ENCODE assay signal across 10 cellular contexts in the genomic region with DNA sequence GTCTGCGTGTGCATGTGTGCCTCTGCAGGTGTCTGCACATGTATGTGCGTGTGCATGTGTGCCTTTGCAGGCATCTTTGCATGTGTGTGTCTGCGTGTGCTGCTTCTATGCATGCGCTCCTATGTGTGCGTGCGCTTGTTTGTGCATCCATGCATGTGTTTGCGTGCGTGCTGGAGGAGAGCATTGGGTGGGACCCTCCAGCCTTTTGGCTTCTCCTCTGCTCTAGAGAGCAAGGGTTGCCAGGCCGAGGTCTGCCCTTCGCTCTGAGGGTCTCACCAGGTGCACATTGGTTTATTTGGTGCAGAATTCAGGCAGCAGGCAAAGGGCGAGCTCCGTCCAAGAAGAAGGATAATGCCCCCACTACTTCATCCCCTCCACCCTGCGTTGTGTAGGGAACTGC. TPM values are rescaled to one million over a fixed set of nuclear protein-coding genes. Genes with fewer than 3 reads are reported as not detected.
A peak's percentile ranks its signal among the peaks of the same experiment; 100 is the strongest.
DNase-seq lines count a peak whose midpoint lies in the region; ATAC-seq and TF ChIP-seq lines count a peak whose summit lies in the region.
"Had no signal": no experiment of that assay in that cellular context is flagged by ENCODE, and none has a peak within 500 bp of the region (broad histone marks: within the 10 kb centered on the region; RNA-seq: fewer than 3 reads in every experiment).

No MANE protein-coding gene starts in this region.

- TF ChIP-seq CTCF in CD14-positive monocyte (IDR thresholded peaks at IDR 0.05) (no peak), LNCaP clone FGC (IDR thresholded peaks at IDR 0.05; ENCODE audit: control insufficient read depth, extremely low read depth, insufficient read depth) (no peak)

- H3K4me1 Mint-ChIP-seq in CD14-positive monocyte, result peaks cover 9% of the 10 kb centered on the region
- peaks cover 8 to 10% of the 10 kb centered on the region in 2 donors for H3K4me1 Mint-ChIP-seq in effector memory CD8-positive, alpha-beta T cell (ENCODE audit: low read depth in 2 of 2)

- peaks cover 21 to 29% (median 24%) of the 10 kb centered on the region in 3 donors for H3K27me3 Mint-ChIP-seq in CD14-positive monocyte (ENCODE audit: low read depth in 3 of 3)
- H3K27me3 Mint-ChIP-seq in effector memory CD8-positive, alpha-beta T cell, result peaks cover 0 to 7% of the 10 kb centered on the region in 2 donors

- peaks cover 9% of the 10 kb centered on the region for H3K4me1 ChIP-seq in neuron (ENCODE audit: insufficient read depth, low read length)

- no peak overlapping the region for H3K27ac Mint-ChIP-seq in CD14-positive monocyte
- peak overlapping the region in 1 of 2 donors; percentile 23 for H3K27ac Mint-ChIP-seq in effector memory CD8-positive, alpha-beta T cell

- peak overlapping the region; percentile 75 to 92 for H3K4me3 Mint-ChIP-seq in CD14-positive monocyte
- H3K4me3 Mint-ChIP-seq in effector memory CD8-positive, alpha-beta T cell, result peak overlapping the region; percentile 82 to 83

- peaks cover 5% of the 10 kb centered on the region for H3K9me3 ChIP-seq in neuron (ENCODE audit: low read length)
- H3K9me3 ChIP-seq: prostate gland had no signal

- H3K4me3 ChIP-seq in LNCaP clone FGC (ENCODE audit: low read depth, low read length) (peak overlapping the region; percentile 70), neuron (ENCODE audit: low read length) (peak overlapping the region; percentile 70)

- H3K9me3 Mint-ChIP-seq in CD14-positive monocyte, result peaks cover 6 to 26% (median 18%) of the 10 kb centered on the region in 7 donors
- peaks cover 0 to under 1% of the 10 kb centered on the region in 2 donors for H3K9me3 Mint-ChIP-seq in effector memory CD8-positive, alpha-beta T cell

- intact Hi-C loops in CD14-positive monocyte (cut with micrococcal nuclease), result loop anchor here (2.0 to 10.0 kb wide), 4 partner anchors 51 to 245 kb away; a partner anchor contains a TSS

- H3K27me3 ChIP-seq in neuron (ENCODE audit: insufficient read depth, low read length), result no peaks in the 10 kb centered on the region

- H2AFZ ChIP-seq in neuron (ENCODE audit: low read depth, low read length), result no peak overlapping the region

- peaks cover 0 to 3% of the 10 kb centered on the region in 2 donors for H3K36me3 Mint-ChIP-seq in CD14-positive monocyte
- peaks cover 5% of the 10 kb centered on the region for H3K36me3 Mint-ChIP-seq in effector memory CD8-positive, alpha-beta T cell (ENCODE audit: insufficient read depth)

- DNase-seq in CD14-positive monocyte (ENCODE audit: low spot score), result no peak
- no peak for DNase-seq in LNCaP clone FGC (ENCODE audit: low read depth)
- DNase-seq in effector memory CD8-positive, alpha-beta T cell, result no peak
- no peak for DNase-seq in SW 1271 (lab: John Stamatoyannopoulos, UW)
- no peak for DNase-seq in NCI-H526 treated with DMSO at 0.1 percent for 48 hours (lab: John Stamatoyannopoulos, UW)
- DNase-seq in NCI-H82 treated with DMSO at 0.1 percent for 48 hours (lab: John Stamatoyannopoulos, UW; ENCODE audit: unreplicated experiment), result no peak
- DNase-seq: NCI-H2107 had no signal

- ATAC-seq in effector memory CD8-positive, alpha-beta T cell (replicated peaks), result no peak
- ATAC-seq in GM18868 (IDR thresholded peaks at IDR 0.05; ENCODE audit: unreplicated experiment), result no peak

- H3K36me3 ChIP-seq in neuron (ENCODE audit: insufficient read depth, low read length), result no peaks in the 10 kb centered on the region
- H3K36me3 ChIP-seq: prostate gland had no signal

RNA-seq across cellular contexts. Expression of a gene that starts 1.1 kb away (rescaled TPM):
- under 1 TPM; 0.75 to 0.95 TPM for polyA plus RNA-seq in CD14-positive monocyte

RNA-seq across cellular contexts. Expression of a gene that starts 17.0 kb away (rescaled TPM):
- 10 to 100 TPM; 16.5 to 23.2 TPM for polyA plus RNA-seq in CD14-positive monocyte

RNA-seq across cellular contexts. Expression of a gene that starts 35.9 kb away (rescaled TPM):
- polyA plus RNA-seq in CD14-positive monocyte, result not detected

RNA-seq across cellular contexts. Expression of a gene that starts 51.3 kb away (rescaled TPM):
- polyA plus RNA-seq in CD14-positive monocyte, result 10 to 100 TPM; 42.6 to 60.3 TPM

RNA-seq across cellular contexts. Expression of a gene that starts 52.3 kb away (rescaled TPM):
- polyA plus RNA-seq in CD14-positive monocyte, result 10 to 100 TPM; 54.7 to 74.0 TPM
